ENCODE assay signal across 12 cellular contexts in the genomic region with DNA sequence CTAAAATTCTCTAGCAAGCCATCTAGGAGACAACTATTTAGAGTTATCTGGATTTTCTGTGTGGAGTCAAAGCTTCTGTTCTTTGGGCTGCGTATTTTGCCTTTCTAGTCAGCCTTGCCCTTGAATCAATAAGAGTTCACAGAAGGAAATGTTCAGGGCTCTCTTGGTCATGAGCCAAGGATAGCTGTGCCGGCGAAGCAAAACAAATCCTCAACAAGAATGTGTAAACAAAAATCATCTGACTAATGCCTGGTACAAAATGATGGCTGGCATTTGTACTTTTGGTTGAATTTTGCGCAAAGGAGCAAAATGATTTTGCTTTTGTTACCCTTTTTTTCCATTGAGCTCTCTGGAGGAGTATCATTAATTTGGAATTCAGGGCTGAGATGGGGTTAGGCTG.
DNase-seq lines count a peak whose midpoint lies in the region; ATAC-seq, FAIRE-seq and TF ChIP-seq lines count a peak whose summit lies in the region.
"Had no signal": no experiment of that assay in that cellular context is flagged by ENCODE, and none has a peak within 500 bp of the region (broad histone marks: within the 10 kb centered on the region; RNA-seq: fewer than 3 reads in every experiment).

No MANE protein-coding gene starts in this region.

- no peak for ATAC-seq in activated T-cell treated with anti-CD3 and anti-CD28 coated beads, Interleukin-2, amount 50 U/mL, for 72 hours (replicated peaks in 1 of 2)
- no peak for ATAC-seq in SK-N-SH treated with all-trans-retinoic acid at 6 μM for 48 hours

- no peaks in the 10 kb centered on the region for H3K27me3 Mint-ChIP-seq in activated T-cell treated with anti-CD3 and anti-CD28 coated beads, Interleukin-2, amount 50 U/mL, for 72 hours (ENCODE audit: low read depth)
- H3K27me3 Mint-ChIP-seq: activated CD4-positive, alpha-beta memory T cell treated with anti-CD3 and anti-CD28 coated beads, Interleukin-2, amount 10 ng/mL, durations not matched to agents 7 days and 5 days had no signal

- peak; percentile 32 for DNase-seq in COLO668 (lab: John Stamatoyannopoulos, UW; ENCODE audit: unreplicated experiment)
- peak; percentile 84 for DNase-seq in M059J (ENCODE audit: low read depth)
- peak in 6 of 61 donors; percentile 4 to 33 (median 22) for DNase-seq in caudate nucleus (lab: John Stamatoyannopoulos, UW)
- peak; percentile 84 for DNase-seq in mucosa of gallbladder (ENCODE audit: low spot score)
- no peak for DNase-seq in GM19239 (ENCODE audit: insufficient read length, low spot score)
- no peak for DNase-seq in central memory CD4-positive, alpha-beta T cell
- no peak for DNase-seq in activated T-cell treated with anti-CD3 and anti-CD28 coated beads, Interleukin-2, amount 50 U/mL, for 72 hours
- DNase-seq: activated CD4-positive, alpha-beta memory T cell treated with anti-CD3 and anti-CD28 coated beads, Interleukin-2, amount 10 ng/mL, durations not matched to agents 7 days and 5 days; Caco-2 had no signal

- peaks cover 0 to 3% of the 10 kb centered on the region in 2 donors for H3K9me3 Mint-ChIP-seq in activated T-cell treated with anti-CD3 and anti-CD28 coated beads, Interleukin-2, amount 50 U/mL, for 72 hours
- H3K9me3 Mint-ChIP-seq: activated CD4-positive, alpha-beta memory T cell treated with anti-CD3 and anti-CD28 coated beads, Interleukin-2, amount 10 ng/mL, durations not matched to agents 7 days and 5 days; neural progenitor cell had no signal

- no peaks in the 10 kb centered on the region for H3K36me3 Mint-ChIP-seq in activated T-cell treated with anti-CD3 and anti-CD28 coated beads, Interleukin-2, amount 50 U/mL, for 72 hours (ENCODE audit: insufficient read depth in 2 of 2)
- H3K36me3 Mint-ChIP-seq: neural progenitor cell had no signal

- peak overlapping the region; percentile 47 for H3K27ac ChIP-seq in caudate nucleus (ENCODE audit: low read depth, low read length)
- H3K27ac ChIP-seq: breast epithelium, neural progenitor cell had no signal

- H3K4me3 Mint-ChIP-seq in activated T-cell treated with anti-CD3 and anti-CD28 coated beads, Interleukin-2, amount 50 U/mL, for 72 hours = no peak overlapping the region
- H3K4me3 Mint-ChIP-seq: activated CD4-positive, alpha-beta memory T cell treated with anti-CD3 and anti-CD28 coated beads, Interleukin-2, amount 10 ng/mL, durations not matched to agents 7 days and 5 days; neural progenitor cell had no signal

- FAIRE-seq in GM19239 (lab: Jason Lieb, UNC) = no peak

- no peak overlapping the region for H3K27ac Mint-ChIP-seq in activated T-cell treated with anti-CD3 and anti-CD28 coated beads, Interleukin-2, amount 50 U/mL, for 72 hours
- H3K27ac Mint-ChIP-seq: activated CD4-positive, alpha-beta memory T cell treated with anti-CD3 and anti-CD28 coated beads, Interleukin-2, amount 10 ng/mL, durations not matched to agents 7 days and 5 days; neural progenitor cell had no signal

- H3K4me1 Mint-ChIP-seq in activated T-cell treated with anti-CD3 and anti-CD28 coated beads, Interleukin-2, amount 50 U/mL, for 72 hours (ENCODE audit: low read depth) = peaks cover 11% of the 10 kb centered on the region
- H3K4me1 Mint-ChIP-seq: activated CD4-positive, alpha-beta memory T cell treated with anti-CD3 and anti-CD28 coated beads, Interleukin-2, amount 10 ng/mL, durations not matched to agents 7 days and 5 days; neural progenitor cell had no signal

TF ChIP-seq in SK-N-SH treated with all-trans-retinoic acid at 6 μM for 48 hours, 23 proteins besides CTCF, POLR2A, EP300 and RAD21:
- no peak for TF ChIP-seq CSDC2 (CRISPR knock-in tag; IDR thresholded peaks at IDR 0.05)
- no peak for TF ChIP-seq OSR1 (CRISPR knock-in tag; IDR thresholded peaks at IDR 0.05)
- TF ChIP-seq, protein P1, sequence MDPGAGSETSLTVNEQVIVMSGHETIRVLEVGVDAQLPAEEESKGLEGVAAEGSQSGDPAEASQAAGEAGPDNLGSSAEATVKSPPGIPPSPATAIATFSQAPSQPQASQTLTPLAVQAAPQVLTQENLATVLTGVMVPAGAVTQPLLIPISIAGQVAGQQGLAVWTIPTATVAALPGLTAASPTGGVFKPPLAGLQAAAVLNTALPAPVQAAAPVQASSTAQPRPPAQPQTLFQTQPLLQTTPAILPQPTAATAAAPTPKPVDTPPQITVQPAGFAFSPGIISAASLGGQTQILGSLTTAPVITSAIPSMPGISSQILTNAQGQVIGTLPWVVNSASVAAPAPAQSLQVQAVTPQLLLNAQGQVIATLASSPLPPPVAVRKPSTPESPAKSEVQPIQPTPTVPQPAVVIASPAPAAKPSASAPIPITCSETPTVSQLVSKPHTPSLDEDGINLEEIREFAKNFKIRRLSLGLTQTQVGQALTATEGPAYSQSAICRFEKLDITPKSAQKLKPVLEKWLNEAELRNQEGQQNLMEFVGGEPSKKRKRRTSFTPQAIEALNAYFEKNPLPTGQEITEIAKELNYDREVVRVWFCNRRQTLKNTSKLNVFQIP (CRISPR knock-in tag; IDR thresholded peaks at IDR 0.05; ENCODE audit: borderline replicate concordance, low read depth) = no peak
- TF ChIP-seq PPARA (CRISPR knock-in tag; IDR thresholded peaks at IDR 0.05; ENCODE audit: borderline replicate concordance) = no peak
- no peak for TF ChIP-seq SNAI2 (CRISPR knock-in tag; IDR thresholded peaks at IDR 0.05)
- no peak for TF ChIP-seq BACH2 (CRISPR knock-in tag; IDR thresholded peaks at IDR 0.05; ENCODE audit: borderline replicate concordance)

Comparison
In these comparisons a context has a peak if more than half of its experiments do, and no peak if none do; other contexts are left out.
1. DNase-seq: peak in COLO668 (single experiment), M059J (single experiment) and mucosa of gallbladder (single experiment); none in GM19239 (single experiment), central memory CD4-positive, alpha-beta T cell (single experiment) and activated T-cell treated with anti-CD3 and anti-CD28 coated beads, Interleukin-2, amount 50 U/mL, for 72 hours (0 of 2).